In genomic region chr1:47225430-47226100, GRCh38 we compare ENCODE assay signal across 9 cellular contexts. TPM values are rescaled to one million over a fixed set of nuclear protein-coding genes. Genes with fewer than 3 reads are reported as not detected.
A peak's percentile ranks its signal among the peaks of the same experiment; 100 is the strongest.
DNase-seq lines count a peak whose midpoint lies in the region; ATAC-seq and TF ChIP-seq lines count a peak whose summit lies in the region.
"Had no signal": no experiment of that assay in that cellular context is flagged by ENCODE, and none has a peak within 500 bp of the region (broad histone marks: within the 10 kb centered on the region; RNA-seq: fewer than 3 reads in every experiment).

No MANE protein-coding gene starts in this region.

- H3K4me1 Mint-ChIP-seq in CD8-positive, alpha-beta T cell (ENCODE audit: low read depth): peaks cover 12% of the 10 kb centered on the region
- H3K4me1 Mint-ChIP-seq in endothelial cell (ENCODE audit: unreplicated experiment): peaks cover 49% of the 10 kb centered on the region

- no CpG with 5 or more reads among the region's 79 CpGs for WGBS in neuronal stem cell (ENCODE audit: extremely low coverage in 2 of 2, insufficient read length in 2 of 2, insufficient replicate concordance in 1 of 2), 2 donors

- H3K79me1 ChIP-seq in neuronal stem cell (ENCODE audit: low read depth, low read length): no peaks in the 10 kb centered on the region

- H3K9me3 ChIP-seq in CD8-positive, alpha-beta T cell (ENCODE audit: low read length): no peaks in the 10 kb centered on the region
- peaks cover 1 to 2% of the 10 kb centered on the region in 2 donors for H3K9me3 ChIP-seq in neuronal stem cell (replicated peaks in 1 of 2; ENCODE audit: control insufficient read depth in 2 of 2, insufficient read depth in 1 of 2, low read depth in 1 of 2, low read length in 2 of 2)

- H3K27me3 Mint-ChIP-seq in CD8-positive, alpha-beta T cell (ENCODE audit: low read depth): peaks cover 50% of the 10 kb centered on the region
- peaks cover 40% of the 10 kb centered on the region for H3K27me3 Mint-ChIP-seq in endothelial cell (ENCODE audit: unreplicated experiment)

- CTCF ChIA-PET in CD8-positive, alpha-beta T cell (lab: Charles Lee): interaction anchor here (1.3 to 1.5 kb wide), 2 partner anchors 14 to 21 kb away, joined by 3 to 4 read pairs; no protein-coding TSS in a partner anchor

- peak overlapping the region; percentile 83 for H2AFZ ChIP-seq in neuronal stem cell (ENCODE audit: low read length)

- intact Hi-C loops in CD8-positive, alpha-beta T cell (cut with DNase I, micrococcal nuclease): no loop called here

- no peak overlapping the region for H2BK120ac ChIP-seq in neuronal stem cell (ENCODE audit: low read depth, low read length)

- peak overlapping the region; percentile 68 for H3K4me2 ChIP-seq in neuronal stem cell (ENCODE audit: insufficient read depth, low read length, poor library complexity, severe bottlenecking)

- H3K9ac ChIP-seq in neuronal stem cell (ENCODE audit: low read depth, low read length, poor library complexity): peak overlapping the region; percentile 68

- peak overlapping the region; percentile 42 for H3K4me3 Mint-ChIP-seq in CD8-positive, alpha-beta T cell
- H3K4me3 Mint-ChIP-seq in endothelial cell (ENCODE audit: unreplicated experiment): peak overlapping the region; percentile 100

- H3K4me3 ChIP-seq in CD8-positive, alpha-beta T cell (ENCODE audit: low read depth, low read length): no peak overlapping the region
- peak overlapping the region; percentile 29 to 73 for H3K4me3 ChIP-seq in neuronal stem cell (ENCODE audit: low read length in 2 of 2)

- H3K27ac ChIP-seq in CD8-positive, alpha-beta T cell (ENCODE audit: low read depth, low read length): no peak overlapping the region
- no peak overlapping the region for H3K27ac ChIP-seq in neuronal stem cell (replicated peaks; ENCODE audit: low read length)

- no peaks in the 10 kb centered on the region for H3K9me3 Mint-ChIP-seq in CD8-positive, alpha-beta T cell
- no peaks in the 10 kb centered on the region for H3K9me3 Mint-ChIP-seq in endothelial cell (ENCODE audit: unreplicated experiment)
- H3K9me3 Mint-ChIP-seq: memory B cell had no signal

- TF ChIP-seq CTCF in CD8-positive, alpha-beta T cell (IDR thresholded peaks at IDR 0.05): no peak
- TF ChIP-seq CTCF in endothelial cell (IDR thresholded peaks at IDR 0.05; ENCODE audit: unreplicated experiment): no peak

- H3K27ac Mint-ChIP-seq in CD8-positive, alpha-beta T cell: no peak overlapping the region
- peak overlapping the region; percentile 100 for H3K27ac Mint-ChIP-seq in endothelial cell (ENCODE audit: unreplicated experiment)
- H3K27ac Mint-ChIP-seq: memory B cell had no signal

- H3K4ac ChIP-seq in neuronal stem cell (ENCODE audit: low read length): no peak overlapping the region

- H2BK15ac ChIP-seq in neuronal stem cell (ENCODE audit: low read length): peak overlapping the region; percentile 24

- H3K14ac ChIP-seq in neuronal stem cell (ENCODE audit: low read length): peak overlapping the region; percentile 43

- no peak for ATAC-seq in CD8-positive, alpha-beta T cell
- ATAC-seq in HG03280 (IDR thresholded peaks at IDR 0.05; ENCODE audit: unreplicated experiment): no peak

- H4K8ac ChIP-seq in neuronal stem cell (ENCODE audit: low read depth, low read length): no peak overlapping the region

- H3K18ac ChIP-seq in neuronal stem cell (ENCODE audit: low read length): peak overlapping the region; percentile 79

- H3K23ac ChIP-seq in neuronal stem cell (ENCODE audit: low read depth, low read length, poor library complexity): peak overlapping the region; percentile 67

- POLR2A ChIA-PET in CD8-positive, alpha-beta T cell (lab: Charles Lee): interaction anchor here (0.7 kb wide), 1 partner anchor 89 kb away, joined by 3 read pairs; the partner anchor contains the start of gene STIL

- H2BK12ac ChIP-seq in neuronal stem cell (ENCODE audit: low read length): no peak overlapping the region

- H3K27me3 ChIP-seq in CD8-positive, alpha-beta T cell (ENCODE audit: insufficient read depth, low read length): peaks cover 25% of the 10 kb centered on the region
- H3K27me3 ChIP-seq in neuronal stem cell (ENCODE audit: control insufficient read depth in 3 of 3, insufficient read depth in 3 of 3, low read depth in 1 of 3, low read length in 3 of 3): peaks cover 65 to 98% (median 90%) of the 10 kb centered on the region in 3 experiments

- peaks cover 15% of the 10 kb centered on the region for H3K4me1 ChIP-seq in CD8-positive, alpha-beta T cell (ENCODE audit: insufficient read depth, low read length)
- peaks cover 2 to 6% of the 10 kb centered on the region in 2 donors for H3K4me1 ChIP-seq in neuronal stem cell (ENCODE audit: control insufficient read depth in 2 of 2, insufficient read depth in 1 of 2, low read depth in 1 of 2, low read length in 2 of 2)

- H2BK5ac ChIP-seq in neuronal stem cell (ENCODE audit: low read length): peak overlapping the region; percentile 0

- H4K91ac ChIP-seq in neuronal stem cell (ENCODE audit: low read depth, low read length, poor library complexity): no peak overlapping the region

- H3K36me3 Mint-ChIP-seq in CD8-positive, alpha-beta T cell: no peaks in the 10 kb centered on the region
- H3K36me3 Mint-ChIP-seq in endothelial cell (ENCODE audit: low read depth, unreplicated experiment): peaks cover 42% of the 10 kb centered on the region
- H3K36me3 Mint-ChIP-seq: memory B cell had no signal

- no peak overlapping the region for H2AK5ac ChIP-seq in neuronal stem cell (ENCODE audit: low read depth, low read length)

- H3K36me3 ChIP-seq in CD8-positive, alpha-beta T cell (ENCODE audit: insufficient read depth, low read length): no peaks in the 10 kb centered on the region
- no peaks in the 10 kb centered on the region for H3K36me3 ChIP-seq in neuronal stem cell (replicated peaks in 1 of 2; ENCODE audit: control insufficient read depth in 2 of 2, insufficient read depth in 2 of 2, low read length in 2 of 2)

- DNase-seq in CD8-positive, alpha-beta T cell: no peak
- peak; percentile 31 for DNase-seq in NCI-H69 (lab: John Stamatoyannopoulos, UW)
- peak; percentile 57 for DNase-seq in endothelial cell (ENCODE audit: low spot score)
- no peak for DNase-seq in neuronal stem cell (ENCODE audit: low spot score)
- DNase-seq in glomerular visceral epithelial cell (ENCODE audit: extremely low spot score): no peak
- DNase-seq in effector CD8-positive, alpha-beta T cell (lab: John Stamatoyannopoulos, UW): no peak
- no peak for DNase-seq in LoVo (ENCODE audit: low spot score)

RNA-seq across cellular contexts. Expression of gene TAL1, which starts 6.5 kb away (rescaled TPM):
- not detected for total RNA-seq in CD8-positive, alpha-beta T cell
- 199 TPM for total RNA-seq in endothelial cell (ENCODE audit: unreplicated experiment)
- polyA plus RNA-seq in neuronal stem cell (2013, experiment 1 of 2): 0.03 TPM
- 0.01 TPM for polyA plus RNA-seq in neuronal stem cell (2013, experiment 2 of 2)

RNA-seq across cellular contexts. Expression of gene PDZK1IP1, which starts 35.7 kb away (rescaled TPM):
- not detected for total RNA-seq in CD8-positive, alpha-beta T cell
- total RNA-seq in endothelial cell (ENCODE audit: unreplicated experiment): not detected
- not detected for polyA plus RNA-seq in neuronal stem cell (2013, experiment 1 of 2)
- polyA plus RNA-seq in neuronal stem cell (2013, experiment 2 of 2): not detected

Comparison
In these comparisons a context has a peak if more than half of its experiments do, and no peak if none do; other contexts are left out.
1. DNase-seq: peak in NCI-H69 (single experiment) and endothelial cell (single experiment); none in CD8-positive, alpha-beta T cell (0 of 7), neuronal stem cell (single experiment), glomerular visceral epithelial cell (single experiment), effector CD8-positive, alpha-beta T cell (single experiment) and LoVo (single experiment).
2. RNA of gene TAL1, which starts 6.5 kb away (total RNA-seq): 199 TPM in endothelial cell (single experiment); not detected in CD8-positive, alpha-beta T cell; every median in the first group is over 100 times any median in the second.